In the genomic region with DNA sequence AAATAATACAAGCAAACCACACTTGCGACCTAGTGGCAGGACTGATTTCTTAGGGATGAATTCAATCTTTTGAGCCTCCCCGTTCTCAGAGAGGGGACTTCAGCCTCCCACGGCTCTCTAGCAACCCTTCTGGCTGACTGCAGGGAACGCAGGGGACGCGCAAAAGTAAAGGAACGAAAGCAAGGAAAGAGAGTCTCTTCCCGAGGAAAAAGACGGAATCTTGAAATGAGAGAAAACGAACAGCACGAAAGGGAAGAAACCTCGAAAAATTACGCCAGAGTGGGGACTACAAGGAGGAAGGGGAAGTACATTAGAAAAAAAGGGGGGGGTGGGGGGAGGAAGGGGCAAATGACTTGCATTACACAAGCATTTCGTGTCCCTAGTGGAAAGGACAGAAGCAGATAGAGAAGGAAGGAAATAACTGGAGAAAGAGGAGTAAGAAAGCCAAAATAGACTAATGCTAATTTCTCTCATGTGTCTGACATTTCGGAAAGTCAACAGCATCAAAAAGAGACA, we compare ENCODE assay signal across 8 cellular contexts. TPM values are rescaled to one million over a fixed set of nuclear protein-coding genes. Genes with fewer than 3 reads are reported as not detected.
A peak's percentile ranks its signal among the peaks of the same experiment; 100 is the strongest.
DNase-seq lines count a peak whose midpoint lies in the region; ATAC-seq and TF ChIP-seq lines count a peak whose summit lies in the region.

No MANE protein-coding gene starts in this region.

- ATAC-seq in stimulated activated naive B cell treated with anti-CD40 and anti-IgM and Interleukin-4, amounts not matched to agents 10 μg/mL and 1 μg/mL and 100 μg/mL, for 72 hours (replicated peaks): peak; percentile 17 to 20
- no peak for ATAC-seq in GM19328 (IDR thresholded peaks at IDR 0.05; ENCODE audit: unreplicated experiment)

- WGBS in mesendoderm (ENCODE audit: extremely low coverage, insufficient coverage, low lambda C conversion rate): no CpG with 5 or more reads among the region's 15 CpGs

- H2BK15ac ChIP-seq in mesendoderm (replicated peaks; ENCODE audit: low read depth): no peak overlapping the region

- peaks cover 7% of the 10 kb centered on the region for H3K27me3 Mint-ChIP-seq in endothelial cell (ENCODE audit: unreplicated experiment)
- H3K27me3 Mint-ChIP-seq in stimulated activated naive B cell treated with anti-CD40 and anti-IgM and Interleukin-4, amounts not matched to agents 10 μg/mL and 1 μg/mL and 100 μg/mL, for 72 hours: no peaks in the 10 kb centered on the region

- peaks cover 45% of the 10 kb centered on the region for H3K79me2 ChIP-seq in mesendoderm (ENCODE audit: control insufficient read depth, insufficient read depth, low read length)

- TF ChIP-seq CTCF in BJ (IDR thresholded peaks at IDR 0.05; ENCODE audit: insufficient read depth, low read depth, low read length): peak; percentile 98
- peak; percentile 87 for TF ChIP-seq CTCF in HFF-Myc (IDR thresholded peaks at IDR 0.05; ENCODE audit: low read depth, low read length, missing control alignments)
- peak; percentile 55 for TF ChIP-seq CTCF in endothelial cell (IDR thresholded peaks at IDR 0.05; ENCODE audit: unreplicated experiment)

- H3K4me1 ChIP-seq in mesendoderm (ENCODE audit: control insufficient read depth, low read depth, low read length): no peaks in the 10 kb centered on the region

- H3K9ac ChIP-seq in mesendoderm (ENCODE audit: low read length): peak overlapping the region; percentile 71

- no peak overlapping the region for H3K27ac ChIP-seq in mesendoderm (ENCODE audit: low read depth, low read length)

- no peak overlapping the region for H2AK5ac ChIP-seq in mesendoderm (ENCODE audit: low read length)

- H2BK5ac ChIP-seq in mesendoderm (ENCODE audit: low read length): no peak overlapping the region

- H3K36me3 ChIP-seq in BJ (ENCODE audit: control insufficient read depth, insufficient read depth, low read length) (no peaks in the 10 kb centered on the region), mesendoderm (ENCODE audit: control insufficient read depth, insufficient read depth, low read length) (no peaks in the 10 kb centered on the region)

- H4K8ac ChIP-seq in mesendoderm (ENCODE audit: low read depth, low read length): no peak overlapping the region

- no peak overlapping the region for H2BK120ac ChIP-seq in mesendoderm (ENCODE audit: low read depth, low read length)

- H3K9me3 Mint-ChIP-seq in endothelial cell (ENCODE audit: unreplicated experiment): no peaks in the 10 kb centered on the region
- no peaks in the 10 kb centered on the region for H3K9me3 Mint-ChIP-seq in stimulated activated naive B cell treated with anti-CD40 and anti-IgM and Interleukin-4, amounts not matched to agents 10 μg/mL and 1 μg/mL and 100 μg/mL, for 72 hours

- H3K4me1 Mint-ChIP-seq in endothelial cell (ENCODE audit: unreplicated experiment): peaks cover 15% of the 10 kb centered on the region
- peaks cover 20 to 50% of the 10 kb centered on the region in 2 donors for H3K4me1 Mint-ChIP-seq in stimulated activated naive B cell treated with anti-CD40 and anti-IgM and Interleukin-4, amounts not matched to agents 10 μg/mL and 1 μg/mL and 100 μg/mL, for 72 hours

- no peaks in the 10 kb centered on the region for H3K36me3 Mint-ChIP-seq in endothelial cell (ENCODE audit: low read depth, unreplicated experiment)
- peaks cover 31 to 36% of the 10 kb centered on the region in 2 donors for H3K36me3 Mint-ChIP-seq in stimulated activated naive B cell treated with anti-CD40 and anti-IgM and Interleukin-4, amounts not matched to agents 10 μg/mL and 1 μg/mL and 100 μg/mL, for 72 hours

- H3K27ac Mint-ChIP-seq in endothelial cell (ENCODE audit: unreplicated experiment): peak overlapping the region; percentile 95
- peak overlapping the region; percentile 96 for H3K27ac Mint-ChIP-seq in stimulated activated naive B cell treated with anti-CD40 and anti-IgM and Interleukin-4, amounts not matched to agents 10 μg/mL and 1 μg/mL and 100 μg/mL, for 72 hours

- H3K27me3 ChIP-seq in BJ (ENCODE audit: control insufficient read depth, insufficient read depth, low read length): peaks cover 2% of the 10 kb centered on the region; the same call in 1 of the 2 replicates
- no peaks in the 10 kb centered on the region for H3K27me3 ChIP-seq in mesendoderm (ENCODE audit: insufficient read depth, low read length, poor library complexity)

- POLR2A ChIA-PET in BJ (lab: Charles Lee): no interaction called here

- CTCF ChIA-PET in BJ (lab: Yijun Ruan, JAX): interaction anchor here (0.6 to 4.7 kb wide), 9 partner anchors 10 to 344 kb away, joined by 3 to 27 read pairs (median 4); a partner anchor contains a TSS

- peaks cover 1% of the 10 kb centered on the region for H3K79me1 ChIP-seq in mesendoderm (ENCODE audit: low read length)

- H3K4me3 ChIP-seq in BJ (ENCODE audit: low read depth, low read length): peak overlapping the region; percentile 93
- H3K4me3 ChIP-seq in HFF-Myc (replicated peaks; ENCODE audit: low read depth, low read length): peak overlapping the region; percentile 96
- H3K4me3 ChIP-seq in mesendoderm (ENCODE audit: low read length): peak overlapping the region; percentile 85

- peak overlapping the region; percentile 97 for H3K4me3 Mint-ChIP-seq in endothelial cell (ENCODE audit: unreplicated experiment)
- peak overlapping the region; percentile 94 to 97 for H3K4me3 Mint-ChIP-seq in stimulated activated naive B cell treated with anti-CD40 and anti-IgM and Interleukin-4, amounts not matched to agents 10 μg/mL and 1 μg/mL and 100 μg/mL, for 72 hours

- H4K5ac ChIP-seq in mesendoderm (ENCODE audit: low read length): no peak overlapping the region

- peak overlapping the region; percentile 93 for H3K56ac ChIP-seq in mesendoderm (ENCODE audit: low read length)

- H3K4ac ChIP-seq in mesendoderm (ENCODE audit: low read depth, low read length): no peak overlapping the region

- no peak overlapping the region for H3K23ac ChIP-seq in mesendoderm (ENCODE audit: low read length)

- peak overlapping the region; percentile 90 for H3K4me2 ChIP-seq in mesendoderm (ENCODE audit: low read length)

- no peak overlapping the region for H3K18ac ChIP-seq in mesendoderm (ENCODE audit: low read length)

- DNase-seq in BJ (ENCODE audit: low read depth) (no peak), HFF-Myc (ENCODE audit: extremely low read depth, low read depth) (peak; percentile 44), NCI-H82 treated with DMSO at 0.1 percent for 48 hours (lab: John Stamatoyannopoulos, UW; ENCODE audit: unreplicated experiment) (peak; percentile 64), endothelial cell (ENCODE audit: low spot score) (peak; percentile 61), mesendoderm (peak; percentile 91)
- DNase-seq in activated CD8-positive, alpha-beta memory T cell treated with anti-CD3 and anti-CD28 coated beads for 24 hours: peak; percentile 73
- DNase-seq in stimulated activated naive B cell treated with anti-CD40 and anti-IgM and Interleukin-4, amounts not matched to agents 10 μg/mL and 1 μg/mL and 100 μg/mL, for 72 hours: peak; percentile 35

RNA-seq across cellular contexts. Expression of a gene that starts 1.2 kb away (rescaled TPM):
- polyA plus RNA-seq in BJ (2011; rRNA removed): 46.5 and 50.7 TPM in 2 replicates
- polyA minus RNA-seq in BJ (2011; rRNA and poly(A)+ RNA removed): 17.7 and 19.5 TPM in 2 replicates
- 95.0 TPM for total RNA-seq in endothelial cell (ENCODE audit: unreplicated experiment)
- polyA plus RNA-seq in mesendoderm (2013, experiment 1 of 2): 144 TPM
- polyA plus RNA-seq in mesendoderm (2013, experiment 2 of 2): 132 TPM

RNA-seq across cellular contexts. Expression of a gene that starts 52.2 kb away (rescaled TPM):
- 14.0 and 35.5 TPM in 2 replicates for polyA plus RNA-seq in BJ (2011; rRNA removed)
- polyA minus RNA-seq in BJ (2011; rRNA and poly(A)+ RNA removed): 30.5 and 35.2 TPM in 2 replicates
- total RNA-seq in endothelial cell (ENCODE audit: unreplicated experiment): 111 TPM
- 32.9 TPM for polyA plus RNA-seq in mesendoderm (2013, experiment 1 of 2)
- 32.7 TPM for polyA plus RNA-seq in mesendoderm (2013, experiment 2 of 2)
